Comparison of ENCODE assay signal across 1 cellular context in the genomic region with DNA sequence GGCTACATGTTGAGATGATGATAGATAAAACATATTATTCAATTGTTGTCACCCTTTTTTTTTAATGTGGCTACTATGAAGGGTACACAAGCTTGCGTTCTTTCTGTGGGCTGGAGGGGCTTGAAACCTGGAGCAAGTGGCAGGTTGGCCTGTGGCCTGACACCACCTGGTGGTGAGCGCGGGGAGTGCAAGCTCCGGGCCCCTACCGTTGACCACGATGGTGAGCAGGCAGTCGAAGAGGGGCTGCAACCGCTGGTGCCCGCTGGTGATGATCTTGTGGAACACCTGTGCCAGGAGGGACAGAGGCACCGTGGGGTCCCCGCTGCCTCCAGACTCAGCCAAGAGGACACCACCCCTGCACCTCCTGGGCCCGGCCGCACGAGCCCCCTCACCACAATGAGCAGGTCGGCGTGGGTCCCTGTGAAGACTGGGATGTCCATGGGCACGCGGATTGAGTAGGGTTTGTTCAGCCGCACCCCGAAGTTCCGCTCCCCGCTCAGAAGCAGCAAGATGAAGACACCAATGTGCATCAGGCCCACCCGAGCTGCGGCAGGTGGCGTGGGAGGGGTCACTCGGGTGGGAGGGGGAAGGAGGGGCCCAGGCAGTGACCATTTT.
TF ChIP-seq lines count a peak whose summit lies in the region.

No MANE protein-coding gene starts in this region.

TF ChIP-seq in IMR-90, 13 proteins besides CTCF, POLR2A, EP300 and RAD21:
- TF ChIP-seq FOS (IDR thresholded peaks at IDR 0.05; ENCODE audit: low read depth, low read length) = no peak
- TF ChIP-seq, protein P1, sequence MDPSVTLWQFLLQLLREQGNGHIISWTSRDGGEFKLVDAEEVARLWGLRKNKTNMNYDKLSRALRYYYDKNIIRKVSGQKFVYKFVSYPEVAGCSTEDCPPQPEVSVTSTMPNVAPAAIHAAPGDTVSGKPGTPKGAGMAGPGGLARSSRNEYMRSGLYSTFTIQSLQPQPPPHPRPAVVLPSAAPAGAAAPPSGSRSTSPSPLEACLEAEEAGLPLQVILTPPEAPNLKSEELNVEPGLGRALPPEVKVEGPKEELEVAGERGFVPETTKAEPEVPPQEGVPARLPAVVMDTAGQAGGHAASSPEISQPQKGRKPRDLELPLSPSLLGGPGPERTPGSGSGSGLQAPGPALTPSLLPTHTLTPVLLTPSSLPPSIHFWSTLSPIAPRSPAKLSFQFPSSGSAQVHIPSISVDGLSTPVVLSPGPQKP (IDR thresholded peaks at IDR 0.05; ENCODE audit: borderline replicate concordance, low read depth, low read length) = no peak
- peak; percentile 72 for TF ChIP-seq SMC3 (IDR thresholded peaks at IDR 0.05; ENCODE audit: low read depth, low read length)
- 0 out of 2 replicates have a peak, but pooled peaks have one; percentile 41 for TF ChIP-seq MAZ (IDR thresholded peaks at IDR 0.05; ENCODE audit: borderline replicate concordance, low read depth, low read length)
- TF ChIP-seq RCOR1 (IDR thresholded peaks at IDR 0.05; ENCODE audit: insufficient replicate concordance, low read length) = no peak
- TF ChIP-seq MXI1 (IDR thresholded peaks at IDR 0.05; ENCODE audit: borderline replicate concordance, low read depth, low read length) = no peak
- TF ChIP-seq BHLHE40 (IDR thresholded peaks at IDR 0.05; ENCODE audit: low read depth, low read length) = no peak
- TF ChIP-seq, protein P2, sequence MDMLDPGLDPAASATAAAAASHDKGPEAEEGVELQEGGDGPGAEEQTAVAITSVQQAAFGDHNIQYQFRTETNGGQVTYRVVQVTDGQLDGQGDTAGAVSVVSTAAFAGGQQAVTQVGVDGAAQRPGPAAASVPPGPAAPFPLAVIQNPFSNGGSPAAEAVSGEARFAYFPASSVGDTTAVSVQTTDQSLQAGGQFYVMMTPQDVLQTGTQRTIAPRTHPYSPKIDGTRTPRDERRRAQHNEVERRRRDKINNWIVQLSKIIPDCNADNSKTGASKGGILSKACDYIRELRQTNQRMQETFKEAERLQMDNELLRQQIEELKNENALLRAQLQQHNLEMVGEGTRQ (IDR thresholded peaks at IDR 0.05; ENCODE audit: low read depth, low read length) = no peak
- no peak for TF ChIP-seq CEBPB (IDR thresholded peaks at IDR 0.05; ENCODE audit: low read depth, low read length)
- TF ChIP-seq RFX5 (IDR thresholded peaks at IDR 0.05; ENCODE audit: low read depth, low read length) = no peak
- no peak for TF ChIP-seq CHD1 (IDR thresholded peaks at IDR 0.05; ENCODE audit: low read depth, low read length)
- TF ChIP-seq NFE2L2 (IDR thresholded peaks at IDR 0.05; ENCODE audit: low read depth, low read length) = no peak
